ENCODE assay signal across 8 cellular contexts in the genomic region with DNA sequence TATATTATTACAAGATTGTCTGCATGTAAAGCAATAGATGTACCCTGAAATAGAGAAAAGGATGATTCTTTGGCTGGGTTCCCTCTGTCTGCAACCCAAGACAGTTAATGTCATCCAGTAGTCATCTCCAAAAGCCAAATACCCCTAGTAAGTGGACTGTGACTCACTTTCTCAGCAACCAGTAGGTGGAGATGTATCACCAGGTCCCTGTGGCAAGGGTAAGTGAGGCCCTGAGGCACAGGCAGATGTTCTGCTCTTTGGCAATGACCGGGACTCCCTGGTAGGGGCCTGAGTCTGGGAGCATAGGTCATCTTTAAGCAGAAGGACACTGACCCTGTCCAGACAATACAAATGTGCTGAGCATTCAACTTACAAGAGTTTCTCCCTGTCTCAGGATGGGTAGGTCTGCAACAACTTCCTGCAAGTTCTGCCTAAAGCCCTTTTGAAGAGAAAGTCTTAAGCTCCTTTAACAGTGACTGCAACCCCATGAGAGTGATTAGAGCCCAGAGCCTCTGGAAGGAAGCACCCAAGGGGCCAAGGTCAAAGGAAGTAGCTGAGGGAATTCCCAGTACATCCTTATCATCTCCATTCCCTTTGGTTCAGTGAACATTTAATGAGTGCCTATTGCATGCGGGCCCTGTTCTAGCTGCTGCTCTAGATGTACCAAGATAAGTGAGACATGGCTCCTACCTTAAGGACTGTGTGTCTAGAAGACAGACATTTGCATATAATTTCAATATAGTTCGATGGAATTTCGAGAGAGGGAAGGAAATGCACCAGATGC. TPM values are rescaled to one million over a fixed set of nuclear protein-coding genes. Genes with fewer than 3 reads are reported as not detected.
DNase-seq lines count a peak whose midpoint lies in the region; ATAC-seq and TF ChIP-seq lines count a peak whose summit lies in the region.

No MANE protein-coding gene starts in this region.

- H3K36me3 Mint-ChIP-seq in activated naive CD8-positive, alpha-beta T cell treated with anti-CD3 and anti-CD28 coated beads, Interleukin-2, amount 50 U/mL, for 24 hours (ENCODE audit: low read depth): no peaks in the 10 kb centered on the region
- no peaks in the 10 kb centered on the region for H3K36me3 Mint-ChIP-seq in activated naive CD8-positive, alpha-beta T cell treated with anti-CD3 and anti-CD28 coated beads for 36 hours
- no peaks in the 10 kb centered on the region for H3K36me3 Mint-ChIP-seq in CD4-positive, alpha-beta memory T cell

- H3K36me3 ChIP-seq in heart right ventricle: peaks cover 0 to 100% (median 71%) of the 10 kb centered on the region in 9 donors
- peaks cover 89% of the 10 kb centered on the region for H3K36me3 ChIP-seq in upper lobe of right lung
- no peaks in the 10 kb centered on the region for H3K36me3 ChIP-seq in CD4-positive, alpha-beta memory T cell (ENCODE audit: insufficient read depth, low read length)

- CTCF ChIA-PET in CD4-positive, alpha-beta memory T cell (lab: Charles Lee; ENCODE audit: partially characterized antibody): no interaction called here

- H3K27ac Mint-ChIP-seq in activated naive CD8-positive, alpha-beta T cell treated with anti-CD3 and anti-CD28 coated beads, Interleukin-2, amount 50 U/mL, for 24 hours: no peak overlapping the region
- H3K27ac Mint-ChIP-seq in activated naive CD8-positive, alpha-beta T cell treated with anti-CD3 and anti-CD28 coated beads for 36 hours: no peak overlapping the region
- H3K27ac Mint-ChIP-seq in CD4-positive, alpha-beta memory T cell: no peak overlapping the region

- WGBS in heart right ventricle, 2 donors: 58 to 66% methylated on average over 4 of the region's 4 CpGs

- H3K27ac ChIP-seq in heart right ventricle: peak overlapping the region in 9 of 10 donors; percentile 34 to 71 (median 58)
- H3K27ac ChIP-seq in upper lobe of right lung: no peak overlapping the region
- H3K27ac ChIP-seq in CD4-positive, alpha-beta memory T cell (ENCODE audit: low read depth, low read length): no peak overlapping the region

- ATAC-seq in activated naive CD8-positive, alpha-beta T cell treated with anti-CD3 and anti-CD28 coated beads, Interleukin-2, amount 50 U/mL, for 24 hours: peak; percentile 76
- ATAC-seq in SK-N-SH treated with all-trans-retinoic acid at 6 μM for 48 hours: peak; percentile 74
- peak; percentile 39 to 79 (median 68) for ATAC-seq in heart right ventricle
- ATAC-seq in upper lobe of right lung: peak; percentile 72

- intact Hi-C loops in heart right ventricle (cut with DNase I) (loop anchor here in 1 of 10 donors (10.0 kb wide), 1 partner anchor 58 kb away; no protein-coding TSS in a partner anchor), upper lobe of right lung (cut with DNase I) (no loop called here)
- intact Hi-C loops in CD4-positive, alpha-beta memory T cell (cut with micrococcal nuclease): no loop called here

- no peaks in the 10 kb centered on the region for H3K9me3 ChIP-seq in heart right ventricle
- no peaks in the 10 kb centered on the region for H3K9me3 ChIP-seq in upper lobe of right lung
- no peaks in the 10 kb centered on the region for H3K9me3 ChIP-seq in CD4-positive, alpha-beta memory T cell (ENCODE audit: control insufficient read depth in 1 of 2, low read length in 2 of 2)

- H3K4me3 ChIP-seq in heart right ventricle: no peak overlapping the region
- no peak overlapping the region for H3K4me3 ChIP-seq in upper lobe of right lung
- H3K4me3 ChIP-seq in CD4-positive, alpha-beta memory T cell (ENCODE audit: low read length in 2 of 2): no peak overlapping the region

- H3K4me1 Mint-ChIP-seq in activated naive CD8-positive, alpha-beta T cell treated with anti-CD3 and anti-CD28 coated beads, Interleukin-2, amount 50 U/mL, for 24 hours: peaks cover 6% of the 10 kb centered on the region
- peaks cover 4% of the 10 kb centered on the region for H3K4me1 Mint-ChIP-seq in activated naive CD8-positive, alpha-beta T cell treated with anti-CD3 and anti-CD28 coated beads for 36 hours
- H3K4me1 Mint-ChIP-seq in CD4-positive, alpha-beta memory T cell: peaks cover 0 to 8% (median 1%) of the 10 kb centered on the region in 4 donors

- peak in 7 of 9 donors; percentile 19 to 51 (median 45) for TF ChIP-seq CTCF in heart right ventricle (IDR thresholded peaks at IDR 0.05)
- peak; percentile 33 for TF ChIP-seq CTCF in upper lobe of right lung (IDR thresholded peaks at IDR 0.05)

- no peak overlapping the region for H3K4me3 Mint-ChIP-seq in activated naive CD8-positive, alpha-beta T cell treated with anti-CD3 and anti-CD28 coated beads, Interleukin-2, amount 50 U/mL, for 24 hours
- no peak overlapping the region for H3K4me3 Mint-ChIP-seq in activated naive CD8-positive, alpha-beta T cell treated with anti-CD3 and anti-CD28 coated beads for 36 hours
- no peak overlapping the region for H3K4me3 Mint-ChIP-seq in CD4-positive, alpha-beta memory T cell

- H3K27me3 ChIP-seq in heart right ventricle: no peaks in the 10 kb centered on the region
- no peaks in the 10 kb centered on the region for H3K27me3 ChIP-seq in upper lobe of right lung
- no peaks in the 10 kb centered on the region for H3K27me3 ChIP-seq in CD4-positive, alpha-beta memory T cell (ENCODE audit: insufficient read depth, low read length)

- POLR2A ChIA-PET in CD4-positive, alpha-beta memory T cell (lab: Charles Lee; ENCODE audit: partially characterized antibody): no interaction called here

- H3K9me3 Mint-ChIP-seq in activated naive CD8-positive, alpha-beta T cell treated with anti-CD3 and anti-CD28 coated beads, Interleukin-2, amount 50 U/mL, for 24 hours: no peaks in the 10 kb centered on the region
- H3K9me3 Mint-ChIP-seq in activated naive CD8-positive, alpha-beta T cell treated with anti-CD3 and anti-CD28 coated beads for 36 hours: no peaks in the 10 kb centered on the region
- H3K9me3 Mint-ChIP-seq in CD4-positive, alpha-beta memory T cell: no peaks in the 10 kb centered on the region

- H3K4me1 ChIP-seq in heart right ventricle (peaks cover 13 to 82% (median 63%) of the 10 kb centered on the region in 9 donors), upper lobe of right lung (peaks cover 53% of the 10 kb centered on the region)
- H3K4me1 ChIP-seq in CD4-positive, alpha-beta memory T cell (ENCODE audit: insufficient read depth, low read length): no peaks in the 10 kb centered on the region

- DNase-seq in activated naive CD8-positive, alpha-beta T cell treated with anti-CD3 and anti-CD28 coated beads, Interleukin-2, amount 50 U/mL, for 24 hours: no peak
- DNase-seq in activated naive CD8-positive, alpha-beta T cell treated with anti-CD3 and anti-CD28 coated beads for 36 hours: no peak
- DNase-seq in heart right ventricle: no peak
- no peak for DNase-seq in upper lobe of right lung
- no peak for DNase-seq in GM19238 (ENCODE audit: insufficient read length, low spot score)
- DNase-seq in CD4-positive, alpha-beta memory T cell: no peak
- no peak for DNase-seq in NCI-H2171 (lab: John Stamatoyannopoulos, UW)

- H3K27me3 Mint-ChIP-seq in activated naive CD8-positive, alpha-beta T cell treated with anti-CD3 and anti-CD28 coated beads, Interleukin-2, amount 50 U/mL, for 24 hours: peaks cover 2% of the 10 kb centered on the region
- no peaks in the 10 kb centered on the region for H3K27me3 Mint-ChIP-seq in activated naive CD8-positive, alpha-beta T cell treated with anti-CD3 and anti-CD28 coated beads for 36 hours
- peaks cover 10 to 14% of the 10 kb centered on the region in 2 donors for H3K27me3 Mint-ChIP-seq in CD4-positive, alpha-beta memory T cell

TF ChIP-seq in SK-N-SH treated with all-trans-retinoic acid at 6 μM for 48 hours, 23 proteins besides CTCF, POLR2A, EP300 and RAD21:
- TF ChIP-seq ISL1 (CRISPR knock-in tag; IDR thresholded peaks at IDR 0.05): no peak
- no peak for TF ChIP-seq ZNF565 (CRISPR knock-in tag; conservative IDR thresholded peaks at IDR 0.05; ENCODE audit: low read depth)
TF ChIP-seq in SK-N-SH treated with all-trans-retinoic acid at 6 μM for 48 hours: peak in this region for 0.

RNA-seq across cellular contexts. Expression of a gene that starts 31.9 kb away (rescaled TPM):
- under 1 TPM; 0.21 to 0.22 TPM for total RNA-seq in activated naive CD8-positive, alpha-beta T cell treated with anti-CD3 and anti-CD28 coated beads for 36 hours
- total RNA-seq in heart right ventricle (100 to 1,000 TPM in 9 of 10 donors, 10 to 100 TPM in 1; 99.1 to 241 (median 158) TPM), upper lobe of right lung (157 TPM)
- 100 to 1,000 TPM in 1 of 2 donors, 10 to 100 TPM in 1; 62.0 to 178 TPM for polyA plus RNA-seq in heart right ventricle
- under 1 TPM; 0.53 to 0.76 TPM for total RNA-seq in CD4-positive, alpha-beta memory T cell
- not detected for polyA plus RNA-seq in CD4-positive, alpha-beta memory T cell

Comparison
In these comparisons a context has a peak if more than half of its experiments do, and no peak if none do; other contexts are left out.
1. H3K27ac ChIP-seq: peak in heart right ventricle (9 of 10); none in upper lobe of right lung (single experiment) and CD4-positive, alpha-beta memory T cell (single experiment).
2. RNA of a gene that starts 31.9 kb away (total RNA-seq): 99.1 to 241 TPM in heart right ventricle and 157 TPM in upper lobe of right lung (single experiment); 0.53 to 0.76 TPM in CD4-positive, alpha-beta memory T cell and 0.21 to 0.22 TPM in activated naive CD8-positive, alpha-beta T cell treated with anti-CD3 and anti-CD28 coated beads for 36 hours; every median in the first group is over 10 times any median in the second.
3. Peak in every context shown above with its lines, with median percentiles within 50 percentile points of each other: ATAC-seq.